8 cellular contexts compared by ENCODE assay signal in the genomic region with DNA sequence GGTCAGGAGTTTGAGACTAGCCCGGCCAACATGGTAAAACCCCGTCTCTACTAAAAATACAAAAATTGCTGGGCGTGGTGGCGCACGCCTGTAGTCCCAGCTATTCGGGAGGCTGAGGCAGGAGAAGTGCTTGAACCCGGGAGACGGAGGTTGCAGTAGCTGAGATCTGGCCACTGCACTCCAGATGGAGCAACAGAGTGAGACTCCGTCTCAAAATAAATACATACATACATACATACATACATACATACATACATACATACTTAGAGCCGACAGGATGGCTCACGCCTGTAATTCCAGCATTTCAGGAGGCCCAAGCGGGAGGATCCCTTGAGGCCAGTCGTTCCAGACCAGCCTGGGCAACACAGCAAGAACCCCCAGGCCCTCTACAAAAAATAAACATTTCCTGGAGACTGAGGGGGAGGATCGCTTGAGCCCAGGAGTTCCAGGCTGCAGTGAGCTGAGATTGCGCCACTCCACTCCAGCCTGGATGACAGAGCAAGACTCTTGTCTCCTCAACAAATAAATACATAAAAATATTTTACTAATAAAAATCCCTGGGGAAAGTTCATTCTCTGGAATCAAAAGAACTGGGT. TPM values are rescaled to one million over a fixed set of nuclear protein-coding genes. Genes with fewer than 3 reads are reported as not detected.
DNase-seq lines count a peak whose midpoint lies in the region; ATAC-seq and TF ChIP-seq lines count a peak whose summit lies in the region.

No MANE protein-coding gene starts in this region.

- H3K9me3 ChIP-seq in SU-DHL-6 (ENCODE audit: insufficient read depth, low read length) (no peaks in the 10 kb centered on the region), fibroblast of lung (ENCODE audit: control insufficient read depth, insufficient read depth, low read depth, low read length) (no peaks in the 10 kb centered on the region), psoas muscle (no peaks in the 10 kb centered on the region)

- WGBS in psoas muscle, 3 donors = 79 to 87% (median 82%) methylated on average over 15 of the region's 15 CpGs

- H3K4me1 ChIP-seq in fibroblast of lung (ENCODE audit: control insufficient read depth, extremely low read depth, insufficient read depth, low read length) = peaks cover 2% of the 10 kb centered on the region
- peaks cover 14% of the 10 kb centered on the region for H3K4me1 ChIP-seq in psoas muscle

- ATAC-seq in psoas muscle (no peak), HG03442 (IDR thresholded peaks at IDR 0.05; ENCODE audit: unreplicated experiment) (no peak), HG02970 (IDR thresholded peaks at IDR 0.05; ENCODE audit: low FRiP score, unreplicated experiment) (no peak)

- TF ChIP-seq CTCF in SU-DHL-6 (IDR thresholded peaks at IDR 0.05; ENCODE audit: insufficient read depth, low read length, poor library complexity, severe bottlenecking) (no peak), fibroblast of lung (conservative IDR thresholded peaks at IDR 0.05 in 1 of 2, IDR thresholded peaks at IDR 0.05 in 1 of 2; ENCODE audit: low read depth in 1 of 2, low read length in 2 of 2) (no peak), psoas muscle (IDR thresholded peaks at IDR 0.05) (no peak)

- no peaks in the 10 kb centered on the region for H3K27me3 ChIP-seq in SU-DHL-6 (ENCODE audit: low read length)
- H3K27me3 ChIP-seq in fibroblast of lung (ENCODE audit: control insufficient read depth, insufficient read depth, low read length) = no peaks in the 10 kb centered on the region
- H3K27me3 ChIP-seq in psoas muscle (ENCODE audit: insufficient read depth in 3 of 3, low read length in 2 of 3) = no peaks in the 10 kb centered on the region

- H2AFZ ChIP-seq in SU-DHL-6 (ENCODE audit: low read depth, low read length, severe bottlenecking) (no peak overlapping the region), fibroblast of lung (ENCODE audit: low read length) (no peak overlapping the region)

- DNase-seq in fibroblast of lung (ENCODE audit: low read depth in 2 of 2) (peak in 1 of 2 donors; percentile 49), psoas muscle (no peak), DMS153 treated with DMSO at 0.1 percent for 48 hours (lab: John Stamatoyannopoulos, UW; ENCODE audit: unreplicated experiment) (no peak)
- DNase-seq in NK-92 treated with Interleukin-12 subunit alpha and Interleukin-12 subunit beta, amount 100 ng/mL, for 24 hours (lab: John Stamatoyannopoulos, UW) = no peak

- H3K4me3 ChIP-seq in GM08714 (ENCODE audit: low read length) (peak overlapping the region; percentile 70; the same call in 1 of the 2 replicates), SU-DHL-6 (ENCODE audit: insufficient read depth, low read length, poor library complexity, severe bottlenecking) (peak overlapping the region; percentile 85), fibroblast of lung (replicated peaks in 1 of 4; ENCODE audit: control extremely low read depth in 1 of 4, insufficient read depth in 1 of 4, low read depth in 3 of 4, low read length in 4 of 4) (peak overlapping the region; percentile 47 to 96 (median 80)), psoas muscle (peak overlapping the region; percentile 84)

- H3K79me2 ChIP-seq in SU-DHL-6 (ENCODE audit: insufficient read depth, low read length) (peaks cover 39% of the 10 kb centered on the region), fibroblast of lung (ENCODE audit: control insufficient read depth, insufficient read depth, low read length) (peaks cover 25% of the 10 kb centered on the region)

- intact Hi-C loops in psoas muscle (cut with DNase I) = no loop called here

- peak overlapping the region; percentile 98 for H3K4me2 ChIP-seq in SU-DHL-6 (ENCODE audit: low read depth, low read length, poor library complexity, severe bottlenecking)
- H3K4me2 ChIP-seq in fibroblast of lung (ENCODE audit: extremely low read depth, insufficient read depth, low read length) = peak overlapping the region; percentile 84

- H3K27ac ChIP-seq in SU-DHL-6 (ENCODE audit: low read depth, low read length) (no peak overlapping the region), fibroblast of lung (ENCODE audit: insufficient read depth, low read length) (peak overlapping the region; percentile 97), psoas muscle (peak overlapping the region; percentile 90)

- H3K9ac ChIP-seq in SU-DHL-6 (ENCODE audit: low read length) (peak overlapping the region; percentile 88), fibroblast of lung (ENCODE audit: insufficient read depth, low read length) (no peak overlapping the region)

- peaks cover 12% of the 10 kb centered on the region for H3F3A ChIP-seq in SU-DHL-6 (ENCODE audit: insufficient read depth)

- H3K36me3 ChIP-seq in SU-DHL-6 (ENCODE audit: low read length) = no peaks in the 10 kb centered on the region
- H3K36me3 ChIP-seq in fibroblast of lung (ENCODE audit: control insufficient read depth, insufficient read depth, low read length) = no peaks in the 10 kb centered on the region
- no peaks in the 10 kb centered on the region for H3K36me3 ChIP-seq in psoas muscle (ENCODE audit: insufficient read depth in 1 of 2, low read depth in 1 of 2)

- H4K20me1 ChIP-seq in SU-DHL-6 (ENCODE audit: low read depth, low read length) (no peaks in the 10 kb centered on the region), fibroblast of lung (ENCODE audit: control insufficient read depth, extremely low read depth, insufficient read depth, low read length) (no peaks in the 10 kb centered on the region)

- H3K9me2 ChIP-seq in SU-DHL-6 (replicated peaks; ENCODE audit: insufficient read depth, low read length) = no peaks in the 10 kb centered on the region

RNA-seq across cellular contexts. Expression of a gene that starts 0.9 kb away (rescaled TPM):
- total RNA-seq in fibroblast of lung = 3.3 and 5.1 TPM in 2 replicates
- 2.9 and 3.1 TPM in 2 replicates for polyA plus RNA-seq in fibroblast of lung
- 6.0 and 6.1 TPM in 2 replicates for polyA plus RNA-seq in fibroblast of lung (2012)
- polyA minus RNA-seq in fibroblast of lung (ENCODE audit: low replicate concordance) = 13.2 and 16.1 TPM in 2 replicates
- 1 to 10 TPM; 4.0 to 9.8 (median 7.8) TPM for total RNA-seq in psoas muscle
- 10 to 100 TPM in 1 of 3 donors, 1 to 10 TPM in 2; 1.7 to 10.6 (median 2.1) TPM for polyA plus RNA-seq in psoas muscle

RNA-seq across cellular contexts. Expression of a gene that starts 15.9 kb away (rescaled TPM):
- total RNA-seq in fibroblast of lung (1,742 and 2,599 TPM in 2 replicates), psoas muscle (100 to 1,000 TPM; 351 to 761 (median 602) TPM)
- polyA plus RNA-seq in fibroblast of lung (6,970 and 7,302 TPM in 2 replicates), psoas muscle (1,000 to 10,000 TPM in 1 of 3 donors, 100 to 1,000 TPM in 2; 223 to 1,482 (median 332) TPM)
- 11,369 and 11,817 TPM in 2 replicates for polyA plus RNA-seq in fibroblast of lung (2012)
- polyA minus RNA-seq in fibroblast of lung (ENCODE audit: low replicate concordance) = 42,169 and 43,266 TPM in 2 replicates
